Comparison of ENCODE assay signal across 8 cellular contexts in the genomic region with DNA sequence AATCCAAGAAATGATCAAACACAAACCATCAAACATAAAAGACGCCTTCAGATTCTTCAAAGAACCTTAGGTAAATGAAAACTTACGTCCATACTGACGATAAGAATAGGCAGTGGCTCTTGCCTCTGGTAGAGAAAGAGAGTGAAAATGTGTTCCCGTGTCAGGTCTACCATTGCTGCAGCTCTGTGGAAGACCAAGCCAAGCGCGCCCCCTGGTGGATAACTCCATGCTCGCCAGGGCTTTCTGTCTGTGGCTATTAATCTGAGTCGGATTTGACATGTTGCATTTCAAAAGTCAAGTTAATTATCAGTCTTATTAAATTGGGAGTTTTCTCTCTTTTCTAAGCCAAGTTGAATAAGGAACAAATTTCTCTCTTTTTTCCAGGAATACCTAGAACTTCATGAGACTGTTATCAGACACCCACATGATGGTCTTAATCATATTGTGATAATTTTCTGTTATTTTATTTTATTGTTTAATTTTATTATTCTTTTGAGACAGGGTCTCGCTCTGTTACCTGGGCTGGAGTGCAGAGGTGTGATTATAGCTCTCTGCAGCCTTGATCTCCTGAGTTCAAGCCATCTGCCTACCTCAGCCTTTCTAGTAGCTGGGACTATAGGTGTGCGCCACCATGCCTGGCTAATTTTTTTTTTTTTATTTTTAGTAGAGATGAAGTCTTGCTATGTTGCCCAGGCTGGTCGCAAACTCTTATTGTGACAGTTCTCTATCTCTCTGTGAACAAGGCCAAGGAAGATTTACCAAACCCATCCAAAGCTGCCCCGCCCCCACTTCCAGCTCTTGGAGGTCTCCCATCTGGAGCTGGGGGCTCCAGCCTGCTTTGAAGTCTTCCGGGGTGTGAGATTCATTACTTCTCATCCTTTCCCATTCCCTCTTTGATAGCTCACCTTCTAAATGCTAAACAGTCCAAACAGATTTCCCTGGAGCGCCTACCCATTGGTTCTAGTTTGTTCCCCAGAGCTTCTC. TPM values are rescaled to one million over a fixed set of nuclear protein-coding genes. Genes with fewer than 3 reads are reported as not detected.
DNase-seq lines count a peak whose midpoint lies in the region; ATAC-seq and TF ChIP-seq lines count a peak whose summit lies in the region.

No MANE protein-coding gene starts in this region.

- H3K9me3 ChIP-seq in PC-3 (ENCODE audit: low read length): 0 out of 2 replicates have a peak, but pooled peaks cover 3% of the 10 kb centered on the region

- no peaks in the 10 kb centered on the region for H3K79me2 ChIP-seq in PC-3 (ENCODE audit: low read length)

- peak overlapping the region; percentile 67 for H2AFZ ChIP-seq in PC-3 (ENCODE audit: low read length)

- H3F3A ChIP-seq in PC-3 (ENCODE audit: low read length, unreplicated experiment): no peaks in the 10 kb centered on the region

- intact Hi-C loops in PC-3 (cut with micrococcal nuclease): loop anchor here (1.0 kb wide), 2 partner anchors 33 to 107 kb away; a partner anchor contains a TSS

- no peak overlapping the region for H3K27ac ChIP-seq in PC-3 (ENCODE audit: low read length)

- CTCF ChIA-PET in PC-3 (lab: Charles Lee): interaction anchor here (1.8 kb wide), 1 partner anchor 107 kb away, joined by 11 read pairs; no protein-coding TSS in a partner anchor

- 0 out of 2 replicates have a peak, but pooled peaks cover 5% of the 10 kb centered on the region for H3K4me1 ChIP-seq in PC-3 (ENCODE audit: insufficient read depth, low read length)

- no peaks in the 10 kb centered on the region for H3K9me2 ChIP-seq in PC-3 (replicated peaks; ENCODE audit: low read length)

- H3K27me3 ChIP-seq in PC-3 (ENCODE audit: low read length): no peaks in the 10 kb centered on the region

- TF ChIP-seq CTCF in AG09309 (IDR thresholded peaks at IDR 0.05; ENCODE audit: control insufficient read depth, insufficient read depth, low read depth, low read length, missing control alignments) (peak; percentile 92), PC-3 (conservative IDR thresholded peaks at IDR 0.05; ENCODE audit: low read depth, low read length) (peak; percentile 95), epithelial cell of esophagus (IDR thresholded peaks at IDR 0.05; ENCODE audit: insufficient read depth, low read depth, low read length, missing control alignments) (peak; percentile 87)

- H3K4me3 ChIP-seq in AG09309 (ENCODE audit: control insufficient read depth, low read depth, low read length): no peak overlapping the region
- H3K4me3 ChIP-seq in PC-3 (ENCODE audit: low read length): peak overlapping the region; percentile 36; the same call in 1 of the 2 replicates
- H3K4me3 ChIP-seq in epithelial cell of esophagus (ENCODE audit: low read length): no peak overlapping the region

- ATAC-seq in GM19351 (IDR thresholded peaks at IDR 0.05; ENCODE audit: unreplicated experiment) (peak; percentile 61), PC-3 (peak; percentile 88)

- H3K36me3 ChIP-seq in PC-3 (ENCODE audit: low read depth, low read length): no peaks in the 10 kb centered on the region

- no peak overlapping the region for H3K9ac ChIP-seq in PC-3 (ENCODE audit: low read length)

- peak overlapping the region; percentile 71 for H3K4me2 ChIP-seq in PC-3 (ENCODE audit: low read length)

- H4K20me1 ChIP-seq in PC-3 (ENCODE audit: low read length): no peaks in the 10 kb centered on the region

- no TSS peak for BruUV-seq in PC-3 (replicated peaks; lab: Mats Ljungman, UMichigan)

- POLR2A ChIA-PET in PC-3 (lab: Charles Lee; ENCODE audit: unreplicated experiment): interaction anchor here (0.9 kb wide), 1 partner anchor 33 kb away, joined by 4 read pairs; no protein-coding TSS in a partner anchor

- peak; percentile 28 for DNase-seq in AG09309 (ENCODE audit: low read depth)
- peak; percentile 70 for DNase-seq in LHCN-M2 (ENCODE audit: low read depth)
- DNase-seq in PC-3: peak; percentile 89
- DNase-seq in activated T-cell treated with anti-CD3 and anti-CD28 coated beads for 4 hours: peak; percentile 93
- DNase-seq in epithelial cell of esophagus (ENCODE audit: low read depth): peak; percentile 82
- peak; percentile 85 for DNase-seq in myocyte (ENCODE audit: low read depth)
- peak; percentile 98 for DNase-seq in stimulated activated CD8-positive, alpha-beta memory T cell treated with anti-CD3 and anti-CD28 coated beads, Interleukin-4, amount 100 ng/mL, for 48 hours

RNA-seq across cellular contexts. Expression of a gene that starts 15.8 kb away (rescaled TPM):
- total RNA-seq in LHCN-M2 (2014; rRNA removed): 0.40 TPM in 1 of 2 replicates, not detected in the other
- polyA plus RNA-seq in LHCN-M2 (2012): not detected
- not detected in 2 replicates for total RNA-seq in PC-3 (2014; rRNA removed)
- 2.2 and 2.3 TPM in 2 replicates for total RNA-seq in myocyte
- polyA plus RNA-seq in myocyte (2012): 0.90 TPM

RNA-seq across cellular contexts. Expression of a gene that starts 28.0 kb away (rescaled TPM):
- total RNA-seq in LHCN-M2 (2014; rRNA removed) (0.80 and 0.83 TPM in 2 replicates), PC-3 (2014; rRNA removed) (3.0 and 3.3 TPM in 2 replicates), myocyte (4.9 and 5.7 TPM in 2 replicates)
- polyA plus RNA-seq in LHCN-M2 (2012): 1.7 TPM
- polyA plus RNA-seq in myocyte (2012): 6.1 TPM

RNA-seq across cellular contexts. Expression of a gene that starts 33.7 kb away (rescaled TPM):
- total RNA-seq in LHCN-M2 (2014; rRNA removed): 74.0 and 76.6 TPM in 2 replicates
- polyA plus RNA-seq in LHCN-M2 (2012): 88.8 TPM
- 27.0 and 31.1 TPM in 2 replicates for total RNA-seq in PC-3 (2014; rRNA removed)
- total RNA-seq in myocyte: 81.1 and 87.4 TPM in 2 replicates
- 93.5 TPM for polyA plus RNA-seq in myocyte (2012)

RNA-seq across cellular contexts. Expression of a gene that starts 51.7 kb away (rescaled TPM):
- total RNA-seq in LHCN-M2 (2014; rRNA removed): 219 and 247 TPM in 2 replicates
- polyA plus RNA-seq in LHCN-M2 (2012): 382 TPM
- 803 and 1,015 TPM in 2 replicates for total RNA-seq in PC-3 (2014; rRNA removed)
- 228 and 268 TPM in 2 replicates for total RNA-seq in myocyte
- polyA plus RNA-seq in myocyte (2012): 329 TPM

Comparison
In these comparisons a context has a peak if more than half of its experiments do, and no peak if none do; other contexts are left out.
1. DNase-seq: peak in every context shown above with its lines; median percentile 98 in stimulated activated CD8-positive, alpha-beta memory T cell treated with anti-CD3 and anti-CD28 coated beads, Interleukin-4, amount 100 ng/mL, for 48 hours; 93 in activated T-cell treated with anti-CD3 and anti-CD28 coated beads for 4 hours; 89 in PC-3; 85 in myocyte; 82 in epithelial cell of esophagus; 70 in LHCN-M2; 28 in AG09309.